Comparison of ENCODE assay signal across 9 cellular contexts in genomic region chr3:107064445-107065060, GRCh38.
A peak's percentile ranks its signal among the peaks of the same experiment; 100 is the strongest.
DNase-seq lines count a peak whose midpoint lies in the region; ATAC-seq and TF ChIP-seq lines count a peak whose summit lies in the region.
"Had no signal": no experiment of that assay in that cellular context is flagged by ENCODE, and none has a peak within 500 bp of the region (broad histone marks: within the 10 kb centered on the region; RNA-seq: fewer than 3 reads in every experiment).

No MANE protein-coding gene starts in this region.

- H3K36me3 ChIP-seq in DOHH2 (ENCODE audit: control insufficient read depth, low read length): no peaks in the 10 kb centered on the region
- no peaks in the 10 kb centered on the region for H3K36me3 ChIP-seq in HUES64 (ENCODE audit: insufficient read depth, low read length)
- H3K36me3 ChIP-seq in NT2/D1 (ENCODE audit: insufficient read depth, insufficient read length, low read length): no peaks in the 10 kb centered on the region
- H3K36me3 ChIP-seq in fibroblast of lung (ENCODE audit: control insufficient read depth, insufficient read depth, low read length): no peaks in the 10 kb centered on the region
- no peaks in the 10 kb centered on the region for H3K36me3 ChIP-seq in testis (ENCODE audit: low read depth, missing control alignments)
- H3K36me3 ChIP-seq: neutrophil had no signal

- H3K9me3 Mint-ChIP-seq in nephron progenitor cell: no peaks in the 10 kb centered on the region

- H3K9ac ChIP-seq in HUES64 (ENCODE audit: low read depth, low read length) (peak overlapping the region; percentile 2; the same call in 1 of the 2 replicates), NT2/D1 (ENCODE audit: insufficient read length, low read depth) (no peak overlapping the region), fibroblast of lung (ENCODE audit: insufficient read depth, low read length) (no peak overlapping the region)

- H3K27me3 ChIP-seq in DOHH2 (ENCODE audit: control insufficient read depth, low read length) (peaks cover 8% of the 10 kb centered on the region), HUES64 (ENCODE audit: insufficient read depth, low read length) (no peaks in the 10 kb centered on the region), NT2/D1 (ENCODE audit: insufficient read depth, insufficient read length) (no peaks in the 10 kb centered on the region), fibroblast of lung (ENCODE audit: control insufficient read depth, insufficient read depth, low read length) (no peaks in the 10 kb centered on the region), testis (no peaks in the 10 kb centered on the region)

- peaks cover 29% of the 10 kb centered on the region for H3K4me1 Mint-ChIP-seq in nephron progenitor cell

- H2AFZ ChIP-seq in fibroblast of lung (ENCODE audit: low read length): no peak overlapping the region

- H3K27ac Mint-ChIP-seq in nephron progenitor cell: no peak overlapping the region

- no peaks in the 10 kb centered on the region for H3K36me3 Mint-ChIP-seq in nephron progenitor cell (ENCODE audit: low read depth)

- TF ChIP-seq POLR2A in testis (IDR thresholded peaks at IDR 0.05): no peak

- H3K4me1 ChIP-seq in DOHH2 (ENCODE audit: control insufficient read depth, low read length) (no peaks in the 10 kb centered on the region), HUES64 (ENCODE audit: insufficient read depth, low read length) (peaks cover 28% of the 10 kb centered on the region), NT2/D1 (ENCODE audit: insufficient read depth, insufficient read length) (peaks cover 2% of the 10 kb centered on the region), fibroblast of lung (ENCODE audit: control insufficient read depth, extremely low read depth, insufficient read depth, low read length) (peaks cover 3% of the 10 kb centered on the region), testis (peaks cover 27% of the 10 kb centered on the region)

- no peaks in the 10 kb centered on the region for H3K9me3 ChIP-seq in DOHH2 (ENCODE audit: control insufficient read depth, insufficient read depth, low read length)
- no peaks in the 10 kb centered on the region for H3K9me3 ChIP-seq in HUES64 (ENCODE audit: insufficient read depth, low read depth, low read length)
- H3K9me3 ChIP-seq in NT2/D1 (ENCODE audit: insufficient read depth, low read length): peaks cover 15% of the 10 kb centered on the region; the same call in 1 of the 2 replicates
- no peaks in the 10 kb centered on the region for H3K9me3 ChIP-seq in fibroblast of lung (ENCODE audit: control insufficient read depth, insufficient read depth, low read depth, low read length)
- no peaks in the 10 kb centered on the region for H3K9me3 ChIP-seq in testis
- H3K9me3 ChIP-seq: neutrophil had no signal

- intact Hi-C loops in testis (cut with DNase I; ENCODE audit: low total_unique reads): no loop called here

- DNase-seq in NT2/D1 (ENCODE audit: low read depth, low spot score) (peak; percentile 79), activated T-cell treated with anti-CD3 and anti-CD28 coated beads for 1 hour (ENCODE audit: low read depth) (peak; percentile 33), fibroblast of lung (ENCODE audit: low read depth in 2 of 2) (peak; percentile 73 to 81), nephron progenitor cell (peak; percentile 76), testis (peak; percentile 90)

- no peaks in the 10 kb centered on the region for H3K9me2 ChIP-seq in DOHH2 (replicated peaks; ENCODE audit: control insufficient read depth, low read length)

- no peaks in the 10 kb centered on the region for H3K79me2 ChIP-seq in DOHH2 (ENCODE audit: control insufficient read depth, low read length)
- no peaks in the 10 kb centered on the region for H3K79me2 ChIP-seq in fibroblast of lung (ENCODE audit: control insufficient read depth, insufficient read depth, low read length)

- peaks cover 2% of the 10 kb centered on the region for H3K27me3 Mint-ChIP-seq in nephron progenitor cell (ENCODE audit: low read depth, poor library complexity)

- H4K20me1 ChIP-seq in DOHH2 (ENCODE audit: control insufficient read depth, insufficient read depth, low read depth, low read length): no peaks in the 10 kb centered on the region
- no peaks in the 10 kb centered on the region for H4K20me1 ChIP-seq in fibroblast of lung (ENCODE audit: control insufficient read depth, extremely low read depth, insufficient read depth, low read length)

- peak; percentile 92 for ATAC-seq in GM21576 (IDR thresholded peaks at IDR 0.05; ENCODE audit: unreplicated experiment)

- H3K4me3 Mint-ChIP-seq in nephron progenitor cell: no peak overlapping the region

- 22% methylated on average over 8 of the region's 8 CpGs for WGBS in HUES64
- WGBS in testis, 2 donors: 5 to 6% methylated on average over 8 of the region's 8 CpGs

- H3K4me2 ChIP-seq in DOHH2 (ENCODE audit: low read length) (no peak overlapping the region), fibroblast of lung (ENCODE audit: extremely low read depth, insufficient read depth, low read length) (no peak overlapping the region)

- H3K27ac ChIP-seq in DOHH2 (ENCODE audit: low read depth, low read length): no peak overlapping the region
- H3K27ac ChIP-seq in HUES64 (ENCODE audit: low read depth, low read length): peak overlapping the region; percentile 20
- no peak overlapping the region for H3K27ac ChIP-seq in fibroblast of lung (ENCODE audit: insufficient read depth, low read length)
- peak overlapping the region; percentile 25 to 36 for H3K27ac ChIP-seq in testis
- H3K27ac ChIP-seq: neutrophil had no signal

- H3F3A ChIP-seq in DOHH2 (ENCODE audit: control insufficient read depth, insufficient read depth): no peaks in the 10 kb centered on the region

- H3K4me3 ChIP-seq in DOHH2 (ENCODE audit: low read length) (no peak overlapping the region), HUES64 (ENCODE audit: low read length) (no peak overlapping the region), NT2/D1 (ENCODE audit: insufficient read length, low read depth) (no peak overlapping the region), fibroblast of lung (replicated peaks in 1 of 4; ENCODE audit: control extremely low read depth in 1 of 4, insufficient read depth in 1 of 4, low read depth in 3 of 4, low read length in 4 of 4) (no peak overlapping the region), testis (no peak overlapping the region)

- TF ChIP-seq CTCF in DOHH2 (IDR thresholded peaks at IDR 0.05; ENCODE audit: low read depth, low read length, poor library complexity, severe bottlenecking) (peak; percentile 84), fibroblast of lung (conservative IDR thresholded peaks at IDR 0.05 in 1 of 2, IDR thresholded peaks at IDR 0.05 in 1 of 2; ENCODE audit: low read depth in 1 of 2, low read length in 2 of 2) (peak; percentile 89 to 91), nephron progenitor cell (IDR thresholded peaks at IDR 0.05) (peak; percentile 87), testis (IDR thresholded peaks at IDR 0.05) (peak; percentile 72 to 83 (median 82))

Comparison
In these comparisons a context has a peak if more than half of its experiments do, and no peak if none do; other contexts are left out.
1. H3K27ac ChIP-seq: peak in HUES64 (single experiment) and testis (2 of 2); none in DOHH2 (single experiment) and fibroblast of lung (single experiment).
2. DNase-seq: peak in every context shown above with its lines; median percentile 90 in testis; 79 in NT2/D1; 77 in fibroblast of lung; 76 in nephron progenitor cell; 33 in activated T-cell treated with anti-CD3 and anti-CD28 coated beads for 1 hour.
3. Peak in every context shown above with its lines, with median percentiles within 50 percentile points of each other: CTCF ChIP-seq.